In the genomic region with DNA sequence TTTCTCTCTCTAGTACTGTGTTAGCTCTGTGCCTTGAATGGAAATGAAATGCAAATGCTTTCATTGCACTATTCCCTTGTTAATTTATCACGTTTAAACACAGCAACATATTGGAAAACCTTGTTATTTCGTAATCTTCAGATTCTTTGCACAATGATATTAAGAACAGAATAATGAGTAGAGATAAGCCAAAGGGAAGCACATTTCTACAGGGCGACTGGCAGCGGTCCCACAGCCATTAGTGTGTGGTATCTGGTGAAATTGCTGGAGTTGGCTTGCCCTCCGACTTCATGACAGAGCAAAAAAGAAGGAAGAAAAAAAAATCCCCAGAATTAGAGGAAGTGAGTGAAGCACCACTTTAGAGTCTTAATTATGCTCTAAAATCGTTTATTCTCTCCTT, we compare ENCODE assay signal across 10 cellular contexts.
DNase-seq lines count a peak whose midpoint lies in the region; ATAC-seq lines count a peak whose summit lies in the region.
"Had no signal": no experiment of that assay in that cellular context is flagged by ENCODE, and none has a peak within 500 bp of the region (broad histone marks: within the 10 kb centered on the region; RNA-seq: fewer than 3 reads in every experiment).

No MANE protein-coding gene starts in this region.

- no peak overlapping the region for H3K27ac ChIP-seq in duodenal mucosa (ENCODE audit: low read depth, low read length)

- no peaks in the 10 kb centered on the region for H3K27me3 ChIP-seq in duodenal mucosa (ENCODE audit: control insufficient read depth in 1 of 2, insufficient read depth in 2 of 2, low read length in 2 of 2)

- H3K9ac ChIP-seq in duodenal mucosa (ENCODE audit: low read depth in 1 of 2, low read length in 2 of 2) = no peak overlapping the region

- peak overlapping the region; percentile 29 to 36 for H3K4me3 ChIP-seq in duodenal mucosa (ENCODE audit: low read depth in 1 of 2, low read length in 2 of 2)

- H3K36me3 ChIP-seq in duodenal mucosa (ENCODE audit: control insufficient read depth in 1 of 2, insufficient read depth in 2 of 2, low read length in 2 of 2) = no peaks in the 10 kb centered on the region

- no peaks in the 10 kb centered on the region for H3K9me3 ChIP-seq in duodenal mucosa (ENCODE audit: control insufficient read depth in 1 of 2, low read length in 2 of 2)

- DNase-seq in AG08396 (ENCODE audit: low spot score) (peak; percentile 28), NOMO-1 (lab: John Stamatoyannopoulos, UW; ENCODE audit: unreplicated experiment in 2 of 2) (peak; percentile 81 to 90), mucosa of gallbladder (ENCODE audit: low spot score) (peak; percentile 82), COR-L47 (lab: John Stamatoyannopoulos, UW) (no peak)
- no peak for DNase-seq in stimulated activated CD4-positive, alpha-beta T cell treated with anti-CD3 and anti-CD28 coated beads, Interleukin-15, amount 100 ng/mL, for 24 hours
- DNase-seq: NCI-H1694 treated with DMSO at 0.1 percent for 48 hours had no signal

- ATAC-seq in GM21528 (IDR thresholded peaks at IDR 0.05; ENCODE audit: low FRiP score, unreplicated experiment) (no peak), HG03342 (IDR thresholded peaks at IDR 0.05; ENCODE audit: unreplicated experiment) (no peak)
- ATAC-seq: activated naive CD4-positive, alpha-beta T cell treated with anti-CD3 and anti-CD28 coated beads, Interleukin-2, amount 50 U/mL, for 72 hours had no signal

- H3K4me1 ChIP-seq in duodenal mucosa (ENCODE audit: control insufficient read depth in 1 of 2, insufficient read depth in 2 of 2, low read length in 2 of 2) = peaks cover 11 to 13% of the 10 kb centered on the region in 2 donors

Comparison
In these comparisons a context has a peak if more than half of its experiments do, and no peak if none do; other contexts are left out.
1. DNase-seq: peak in AG08396 (single experiment), NOMO-1 (2 of 2) and mucosa of gallbladder (single experiment); none in stimulated activated CD4-positive, alpha-beta T cell treated with anti-CD3 and anti-CD28 coated beads, Interleukin-15, amount 100 ng/mL, for 24 hours (single experiment) and COR-L47 (single experiment).